ENCODE assay signal across 8 cellular contexts in genomic region chr2:43225093-43225787, GRCh38. TPM values are rescaled to one million over a fixed set of nuclear protein-coding genes. Genes with fewer than 3 reads are reported as not detected.
DNase-seq lines count a peak whose midpoint lies in the region; ATAC-seq and TF ChIP-seq lines count a peak whose summit lies in the region.

No MANE protein-coding gene starts in this region.

- H3K27ac ChIP-seq in C4-2B (peak overlapping the region; percentile 96), right lobe of liver (peak overlapping the region; percentile 97 to 98 (median 98))

- H3K27me3 Mint-ChIP-seq in chondrocyte (ENCODE audit: low read depth), result no peaks in the 10 kb centered on the region

- no peaks in the 10 kb centered on the region for H3K9me3 ChIP-seq in right lobe of liver

- TF ChIP-seq CTCF in C4-2B (conservative IDR thresholded peaks at IDR 0.05) (no peak), chondrocyte (IDR thresholded peaks at IDR 0.05) (no peak), right lobe of liver (IDR thresholded peaks at IDR 0.05) (no peak)

- H3K4me3 ChIP-seq in right lobe of liver, result peak overlapping the region; percentile 81 to 92 (median 84)

- intact Hi-C loops in right lobe of liver (cut with DNase I), result loop anchor here (10.0 kb wide), 3 partner anchors 60 to 250 kb away; no protein-coding TSS in a partner anchor

- peaks cover 0 to 33% (median 5%) of the 10 kb centered on the region in 4 donors for H3K36me3 ChIP-seq in right lobe of liver

- peak overlapping the region; percentile 94 for H3K4me3 Mint-ChIP-seq in chondrocyte (ENCODE audit: unreplicated experiment)

- H3K4me1 ChIP-seq in right lobe of liver, result peaks cover 2 to 55% (median 21%) of the 10 kb centered on the region in 4 donors

- peaks cover 18% of the 10 kb centered on the region for H3K36me3 Mint-ChIP-seq in chondrocyte (ENCODE audit: low read depth)

- DNase-seq in HS-5 (ENCODE audit: low read depth) (peak; percentile 37), chondrocyte (ENCODE audit: low spot score) (no peak), right lobe of liver (peak; percentile 60 to 81 (median 73)), NCI-H1694 (lab: John Stamatoyannopoulos, UW) (no peak), hippocampal formation (lab: John Stamatoyannopoulos, UW) (no peak)
- DNase-seq in activated CD4-positive, CD25-positive, alpha-beta regulatory T cell treated with anti-CD3 and anti-CD28 coated beads, Interleukin-2, amount 50 U/mL, for 16 hours (ENCODE audit: low read depth, low spot score), result peak; percentile 28
- peak; percentile 40 to 50 (median 48) for DNase-seq in stimulated activated CD4-positive, alpha-beta T cell treated with anti-CD3 and anti-CD28 coated beads, TNF-alpha, amount 100 ng/mL, for 4 hours (ENCODE audit: low read depth in 3 of 3)

- no peak for TF ChIP-seq POLR2A in right lobe of liver (IDR thresholded peaks at IDR 0.05)

- H3K27me3 ChIP-seq in right lobe of liver, result no peaks in the 10 kb centered on the region

- WGBS in right lobe of liver (ENCODE audit: insufficient coverage, low coverage, low lambda C conversion rate, missing lambda C conversion rate), result 0% methylated on average over 2 of the region's 74 CpGs

- peak overlapping the region; percentile 95 for H3K27ac Mint-ChIP-seq in chondrocyte (ENCODE audit: unreplicated experiment)

- no peaks in the 10 kb centered on the region for H3K9me3 Mint-ChIP-seq in chondrocyte (ENCODE audit: low read depth)

- peaks cover 54% of the 10 kb centered on the region for H3K4me1 Mint-ChIP-seq in chondrocyte (ENCODE audit: low read depth)

- ATAC-seq in right lobe of liver, result no peak

RNA-seq across cellular contexts. Expression of gene ZFP36L2, which starts 1.2 kb away (rescaled TPM):
- 95.8 to 103 TPM (median 98.3 TPM) in 3 replicates for total RNA-seq in chondrocyte
- total RNA-seq in right lobe of liver, result 10 to 100 TPM; 20.8 to 50.0 (median 33.6) TPM

Comparison
In these comparisons a context has a peak if more than half of its experiments do, and no peak if none do; other contexts are left out.
1. DNase-seq: peak in HS-5 (single experiment), activated CD4-positive, CD25-positive, alpha-beta regulatory T cell treated with anti-CD3 and anti-CD28 coated beads, Interleukin-2, amount 50 U/mL, for 16 hours (single experiment), right lobe of liver (3 of 3) and stimulated activated CD4-positive, alpha-beta T cell treated with anti-CD3 and anti-CD28 coated beads, TNF-alpha, amount 100 ng/mL, for 4 hours (3 of 3); none in chondrocyte (single experiment), NCI-H1694 (single experiment) and hippocampal formation (0 of 2).